In genomic region chr6:96157018-96157565, GRCh38 we compare ENCODE assay signal across 10 cellular contexts.
DNase-seq lines count a peak whose midpoint lies in the region; ATAC-seq, FAIRE-seq and TF ChIP-seq lines count a peak whose summit lies in the region.
"Had no signal": no experiment of that assay in that cellular context is flagged by ENCODE, and none has a peak within 500 bp of the region (broad histone marks: within the 10 kb centered on the region; RNA-seq: fewer than 3 reads in every experiment).

No MANE protein-coding gene starts in this region.

- TF ChIP-seq EP300 in tibial nerve (IDR thresholded peaks at IDR 0.05): no peak

- no peak for TF ChIP-seq CTCF in bronchial epithelial cell (IDR thresholded peaks at IDR 0.05; ENCODE audit: insufficient read depth, low read length, severe bottlenecking)
- TF ChIP-seq CTCF in tibial nerve (IDR thresholded peaks at IDR 0.05): no peak

- WGBS in tibial nerve, 2 donors: 63 to 70% methylated on average over 3 of the region's 3 CpGs

- ATAC-seq in GM18519 (IDR thresholded peaks at IDR 0.05; ENCODE audit: low FRiP score, unreplicated experiment) (peak; percentile 94), GM21447 (IDR thresholded peaks at IDR 0.05; ENCODE audit: unreplicated experiment) (peak; percentile 94), HG03439 (IDR thresholded peaks at IDR 0.05; ENCODE audit: unreplicated experiment) (peak; percentile 95)

- TF ChIP-seq POLR2A in erythroblast (IDR thresholded peaks at IDR 0.05; ENCODE audit: low read length): no peak
- TF ChIP-seq POLR2A in tibial nerve (IDR thresholded peaks at IDR 0.05): no peak

- H3K4me3 ChIP-seq in bronchial epithelial cell (ENCODE audit: low read depth, low read length) (no peak overlapping the region), tibial nerve (peak overlapping the region in 1 of 4 donors; percentile 6)
- H3K4me3 ChIP-seq: lung had no signal

- DNase-seq in bronchial epithelial cell (ENCODE audit: low read depth): peak; percentile 1
- no peak for DNase-seq in GOT3 (lab: John Stamatoyannopoulos, UW)
- DNase-seq in cerebellum (ENCODE audit: low spot score): no peak
- no peak for DNase-seq in erythroblast (lab: John Stamatoyannopoulos, UW)
- no peak for DNase-seq in tibial nerve (ENCODE audit: low spot score in 2 of 2)

- no peaks in the 10 kb centered on the region for H3K4me1 ChIP-seq in tibial nerve

- H3K27ac ChIP-seq in tibial nerve: no peak overlapping the region

- no peaks in the 10 kb centered on the region for H3K9me3 ChIP-seq in tibial nerve

- no peaks in the 10 kb centered on the region for H3K27me3 ChIP-seq in bronchial epithelial cell (ENCODE audit: control insufficient read depth, insufficient read depth, low read length)
- H3K27me3 ChIP-seq in tibial nerve: no peaks in the 10 kb centered on the region

- no peak for FAIRE-seq in bronchial epithelial cell (lab: Jason Lieb, UNC)
- FAIRE-seq: H1 had no signal

- H3K36me3 ChIP-seq in bronchial epithelial cell (ENCODE audit: control insufficient read depth, insufficient read depth, low read length) (no peaks in the 10 kb centered on the region), tibial nerve (no peaks in the 10 kb centered on the region)
